Comparison of ENCODE assay signal across 8 cellular contexts in genomic region chr11:61129608-61130523, GRCh38. TPM values are rescaled to one million over a fixed set of nuclear protein-coding genes. Genes with fewer than 3 reads are reported as not detected.
DNase-seq lines count a peak whose midpoint lies in the region; ATAC-seq and TF ChIP-seq lines count a peak whose summit lies in the region.

No MANE protein-coding gene starts in this region.

- peaks cover 0 to 48% (median 0%) of the 10 kb centered on the region in 3 donors for H3K36me3 ChIP-seq in tibial nerve

- H3K27me3 ChIP-seq in tibial nerve: no peaks in the 10 kb centered on the region

- peak overlapping the region in 1 of 2 donors; percentile 11 for H3K4me3 ChIP-seq in foreskin fibroblast (ENCODE audit: low read depth in 1 of 2, low read length in 2 of 2)
- peak overlapping the region in 2 of 4 donors; percentile 11 to 24 for H3K4me3 ChIP-seq in tibial nerve

- peaks cover 2% of the 10 kb centered on the region for H3K36me3 Mint-ChIP-seq in osteocyte (ENCODE audit: unreplicated experiment)

- TF ChIP-seq EP300 in tibial nerve (IDR thresholded peaks at IDR 0.05): no peak

- H3K9me3 ChIP-seq in tibial nerve: no peaks in the 10 kb centered on the region

- H3K9me3 Mint-ChIP-seq in osteocyte (ENCODE audit: unreplicated experiment): no peaks in the 10 kb centered on the region

- H3K27ac ChIP-seq in tibial nerve: peak overlapping the region; percentile 11 to 62 (median 52)

- H3K4me3 Mint-ChIP-seq in osteocyte (ENCODE audit: unreplicated experiment): peak overlapping the region; percentile 27

- TF ChIP-seq POLR2A in tibial nerve (IDR thresholded peaks at IDR 0.05): no peak

- H3K4me1 ChIP-seq in tibial nerve: peaks cover 0 to 30% (median 7%) of the 10 kb centered on the region in 4 donors

- peak; percentile 95 for DNase-seq in COLO829 (ENCODE audit: low spot score)
- DNase-seq in activated T-cell treated with anti-CD3 and anti-CD28 coated beads, Interleukin-2, amount 50 U/mL, for 48 hours: peak; percentile 91 to 95
- peak; percentile 96 for DNase-seq in foreskin fibroblast
- peak; percentile 95 for DNase-seq in osteocyte (ENCODE audit: extremely low spot score, unreplicated experiment)
- peak; percentile 73 to 81 for DNase-seq in tibial nerve (ENCODE audit: low spot score in 2 of 2)
- no peak for DNase-seq in NCI-H2029 treated with DMSO at 0.1 percent for 48 hours (lab: John Stamatoyannopoulos, UW)

- H3K27me3 Mint-ChIP-seq in osteocyte (ENCODE audit: unreplicated experiment): no peaks in the 10 kb centered on the region

- TF ChIP-seq CTCF in LNCAP (IDR thresholded peaks at IDR 0.05): peak; percentile 100
- TF ChIP-seq CTCF in foreskin fibroblast (IDR thresholded peaks at IDR 0.05; ENCODE audit: low read depth, low read length): peak; percentile 100
- TF ChIP-seq CTCF in osteocyte (IDR thresholded peaks at IDR 0.05): peak; percentile 100
- TF ChIP-seq CTCF in tibial nerve (IDR thresholded peaks at IDR 0.05): peak; percentile 94 to 99 (median 99)

- WGBS in tibial nerve, 2 donors: 25 to 31% methylated on average over 27 to 35 of the region's 35 CpGs

- peak overlapping the region; percentile 69 for H3K27ac Mint-ChIP-seq in osteocyte (ENCODE audit: unreplicated experiment)

- peak; percentile 94 for ATAC-seq in GM21619 (IDR thresholded peaks at IDR 0.05; ENCODE audit: unreplicated experiment)

- peaks cover 8% of the 10 kb centered on the region for H3K4me1 Mint-ChIP-seq in osteocyte (ENCODE audit: unreplicated experiment)

RNA-seq across cellular contexts. Expression of gene CD5, which starts 27.6 kb away (rescaled TPM):
- total RNA-seq in osteocyte (not detected in 2 replicates), tibial nerve (1 to 10 TPM in 1 of 4 donors, under 1 TPM in 3; 0.20 to 1.8 (median 0.43) TPM)

RNA-seq across cellular contexts. Expression of gene VPS37C, which starts 31.4 kb away (rescaled TPM):
- 19.6 and 21.2 TPM in 2 replicates for total RNA-seq in osteocyte
- total RNA-seq in tibial nerve: 10 to 100 TPM; 11.8 to 22.2 (median 13.6) TPM
